8 cellular contexts compared by ENCODE assay signal in genomic region chr7:74449809-74450397, GRCh38. TPM values are rescaled to one million over a fixed set of nuclear protein-coding genes. Genes with fewer than 3 reads are reported as not detected.
DNase-seq lines count a peak whose midpoint lies in the region; ATAC-seq and TF ChIP-seq lines count a peak whose summit lies in the region.

No MANE protein-coding gene starts in this region.

- no peak overlapping the region for H3K9ac ChIP-seq in endodermal cell (ENCODE audit: extremely low read depth, low read length, poor library complexity, severe bottlenecking)

- no peaks in the 10 kb centered on the region for H3K27me3 ChIP-seq in endodermal cell (ENCODE audit: control insufficient read depth, insufficient read depth, low read length, poor library complexity, severe bottlenecking)

- no peaks in the 10 kb centered on the region for H3K36me3 Mint-ChIP-seq in activated CD8-positive, alpha-beta T cell treated with anti-CD3 and anti-CD28 coated beads, Interleukin-2, amount 10 ng/mL, durations not matched to agents 7 days and 5 days (ENCODE audit: low read depth)
- H3K36me3 Mint-ChIP-seq in endodermal cell (ENCODE audit: low read depth), result no peaks in the 10 kb centered on the region
- H3K36me3 Mint-ChIP-seq in stimulated activated naive B cell treated with anti-CD40 and anti-IgM and Interleukin-4, amounts not matched to agents 10 μg/mL and 1 μg/mL and 100 μg/mL, for 72 hours, result peaks cover 1 to 3% of the 10 kb centered on the region in 2 donors

- CTCF ChIA-PET in activated CD8-positive, alpha-beta T cell treated with anti-CD3 and anti-CD28 coated beads, Interleukin-2, amount 10 ng/mL, durations not matched to agents 7 days and 5 days (lab: Charles Lee), result interaction anchor here (0.8 to 1.8 kb wide), 8 partner anchors 10 to 122 kb away, joined by 3 to 11 read pairs (median 3); no protein-coding TSS in a partner anchor

- no peak overlapping the region for H3K27ac ChIP-seq in endodermal cell (ENCODE audit: low read depth, low read length)

- peaks cover 6% of the 10 kb centered on the region for H3K9me3 ChIP-seq in endodermal cell (ENCODE audit: control insufficient read depth, low read length)

- POLR2A ChIA-PET in activated CD8-positive, alpha-beta T cell treated with anti-CD3 and anti-CD28 coated beads, Interleukin-2, amount 10 ng/mL, durations not matched to agents 7 days and 5 days (lab: Charles Lee), result no interaction called here

- TF ChIP-seq CTCF in endodermal cell (conservative IDR thresholded peaks at IDR 0.05), result peak; percentile 92

- no peaks in the 10 kb centered on the region for H3K4me1 ChIP-seq in endodermal cell (ENCODE audit: control insufficient read depth, insufficient read depth, low read length)

- peak; percentile 24 for ATAC-seq in activated CD8-positive, alpha-beta T cell treated with anti-CD3 and anti-CD28 coated beads, Interleukin-2, amount 10 ng/mL, durations not matched to agents 7 days and 5 days
- ATAC-seq in stimulated activated naive B cell treated with anti-CD40 and anti-IgM and Interleukin-4, amounts not matched to agents 10 μg/mL and 1 μg/mL and 100 μg/mL, for 72 hours (replicated peaks), result peak; percentile 37 to 44
- no peak for ATAC-seq in GM18511 (IDR thresholded peaks at IDR 0.05; ENCODE audit: unreplicated experiment)

- no peaks in the 10 kb centered on the region for H3K9me3 Mint-ChIP-seq in activated CD8-positive, alpha-beta T cell treated with anti-CD3 and anti-CD28 coated beads, Interleukin-2, amount 10 ng/mL, durations not matched to agents 7 days and 5 days (ENCODE audit: insufficient read depth)
- peaks cover 7% of the 10 kb centered on the region for H3K9me3 Mint-ChIP-seq in endodermal cell
- no peaks in the 10 kb centered on the region for H3K9me3 Mint-ChIP-seq in stimulated activated naive B cell treated with anti-CD40 and anti-IgM and Interleukin-4, amounts not matched to agents 10 μg/mL and 1 μg/mL and 100 μg/mL, for 72 hours

- H3K4me1 Mint-ChIP-seq in activated CD8-positive, alpha-beta T cell treated with anti-CD3 and anti-CD28 coated beads, Interleukin-2, amount 10 ng/mL, durations not matched to agents 7 days and 5 days (ENCODE audit: low read depth), result peaks cover 18% of the 10 kb centered on the region
- H3K4me1 Mint-ChIP-seq in endodermal cell, result peaks cover under 1% of the 10 kb centered on the region
- H3K4me1 Mint-ChIP-seq in stimulated activated naive B cell treated with anti-CD40 and anti-IgM and Interleukin-4, amounts not matched to agents 10 μg/mL and 1 μg/mL and 100 μg/mL, for 72 hours, result peaks cover 11 to 19% of the 10 kb centered on the region in 2 donors

- H3K4me3 ChIP-seq in endodermal cell (ENCODE audit: low read length), result no peak overlapping the region

- no peak overlapping the region for H3K4me3 Mint-ChIP-seq in activated CD8-positive, alpha-beta T cell treated with anti-CD3 and anti-CD28 coated beads, Interleukin-2, amount 10 ng/mL, durations not matched to agents 7 days and 5 days
- H3K4me3 Mint-ChIP-seq in endodermal cell, result no peak overlapping the region
- H3K4me3 Mint-ChIP-seq in stimulated activated naive B cell treated with anti-CD40 and anti-IgM and Interleukin-4, amounts not matched to agents 10 μg/mL and 1 μg/mL and 100 μg/mL, for 72 hours, result no peak overlapping the region

- peaks cover 18% of the 10 kb centered on the region for H3K27me3 Mint-ChIP-seq in activated CD8-positive, alpha-beta T cell treated with anti-CD3 and anti-CD28 coated beads, Interleukin-2, amount 10 ng/mL, durations not matched to agents 7 days and 5 days (ENCODE audit: low read depth)
- H3K27me3 Mint-ChIP-seq in endodermal cell (ENCODE audit: insufficient read depth), result no peaks in the 10 kb centered on the region
- no peaks in the 10 kb centered on the region for H3K27me3 Mint-ChIP-seq in stimulated activated naive B cell treated with anti-CD40 and anti-IgM and Interleukin-4, amounts not matched to agents 10 μg/mL and 1 μg/mL and 100 μg/mL, for 72 hours

- no peak overlapping the region for H3K27ac Mint-ChIP-seq in activated CD8-positive, alpha-beta T cell treated with anti-CD3 and anti-CD28 coated beads, Interleukin-2, amount 10 ng/mL, durations not matched to agents 7 days and 5 days
- no peak overlapping the region for H3K27ac Mint-ChIP-seq in endodermal cell
- no peak overlapping the region for H3K27ac Mint-ChIP-seq in stimulated activated naive B cell treated with anti-CD40 and anti-IgM and Interleukin-4, amounts not matched to agents 10 μg/mL and 1 μg/mL and 100 μg/mL, for 72 hours

- WGBS in endodermal cell (ENCODE audit: insufficient coverage in 1 of 2, insufficient read length in 1 of 2), 2 experiments, result 63 to 78% methylated on average over 8 to 15 of the region's 15 CpGs

- peak; percentile 64 for DNase-seq in NCI-H748 (lab: John Stamatoyannopoulos, UW; ENCODE audit: unreplicated experiment)
- DNase-seq in NCI-H748 treated with DMSO at 0.1 percent for 48 hours (lab: John Stamatoyannopoulos, UW), result no peak
- peak; percentile 31 for DNase-seq in NCI-H774 (lab: John Stamatoyannopoulos, UW)
- peak; percentile 74 for DNase-seq in activated CD8-positive, alpha-beta T cell treated with anti-CD3 and anti-CD28 coated beads, Interleukin-2, amount 10 ng/mL, durations not matched to agents 7 days and 5 days
- DNase-seq in endodermal cell, result peak; percentile 94
- peak; percentile 77 for DNase-seq in myocyte (ENCODE audit: low read depth)
- peak; percentile 41 for DNase-seq in stimulated activated naive B cell treated with anti-CD40 and anti-IgM and Interleukin-4, amounts not matched to agents 10 μg/mL and 1 μg/mL and 100 μg/mL, for 72 hours

- H3K36me3 ChIP-seq in endodermal cell (ENCODE audit: control insufficient read depth, insufficient read depth, low read length), result no peaks in the 10 kb centered on the region

RNA-seq across cellular contexts. Expression of gene GTF2IRD1, which starts 3.8 kb away (rescaled TPM):
- not detected for total RNA-seq in activated CD8-positive, alpha-beta T cell treated with anti-CD3 and anti-CD28 coated beads, Interleukin-2, amount 10 ng/mL, durations not matched to agents 7 days and 5 days
- total RNA-seq in endodermal cell (10 to 100 TPM; 54.8 to 84.4 TPM), myocyte (21.0 and 29.2 TPM in 2 replicates)
- polyA plus RNA-seq in endodermal cell (2013, experiment 1 of 2), result 54.6 TPM
- polyA plus RNA-seq in endodermal cell (2013, experiment 2 of 2), result 54.2 TPM
- 47.8 TPM for polyA plus RNA-seq in myocyte (2012)

Comparison
In these comparisons a context has a peak if more than half of its experiments do, and no peak if none do; other contexts are left out.
1. RNA of gene GTF2IRD1, which starts 3.8 kb away (total RNA-seq): 54.8 to 84.4 TPM in endodermal cell and 21.0 to 29.2 TPM in myocyte; not detected in activated CD8-positive, alpha-beta T cell treated with anti-CD3 and anti-CD28 coated beads, Interleukin-2, amount 10 ng/mL, durations not matched to agents 7 days and 5 days; every median in the first group is over 10 times any median in the second.